22 cellular contexts compared by ENCODE assay signal in genomic region chr11:47943721-47944554, GRCh38. TPM values are rescaled to one million over a fixed set of nuclear protein-coding genes. Genes with fewer than 3 reads are reported as not detected.
DNase-seq lines count a peak whose midpoint lies in the region; ATAC-seq, FAIRE-seq and TF ChIP-seq lines count a peak whose summit lies in the region.
"Had no signal": no experiment of that assay in that cellular context is flagged by ENCODE, and none has a peak within 500 bp of the region (broad histone marks: within the 10 kb centered on the region; RNA-seq: fewer than 3 reads in every experiment).

No MANE protein-coding gene starts in this region.

- H2AK5ac ChIP-seq in H1 (ENCODE audit: low read depth, low read length) (no peak overlapping the region; the same call in 1 of the 2 replicates), neuronal stem cell (ENCODE audit: low read depth, low read length) (no peak overlapping the region)

- H3K23ac ChIP-seq in H1 (ENCODE audit: insufficient read length) (no peak overlapping the region), neuronal stem cell (ENCODE audit: low read depth, low read length, poor library complexity) (no peak overlapping the region)

- no peak for TF ChIP-seq RAD21 in H1 (IDR thresholded peaks at IDR 0.05 in 1 of 2, conservative IDR thresholded peaks at IDR 0.05 in 1 of 2; ENCODE audit: low read depth in 2 of 2, low read length in 2 of 2)

- intact Hi-C loops in gastrocnemius medialis (cut with DNase I; ENCODE audit: low total_unique reads), result no loop called here

- H3K4me1 Mint-ChIP-seq in activated naive CD8-positive, alpha-beta T cell treated with anti-CD3 and anti-CD28 coated beads for 36 hours, result peaks cover 19% of the 10 kb centered on the region

- H3K4me1 ChIP-seq in H1 (replicated peaks in 1 of 4; ENCODE audit: control insufficient read depth in 3 of 4, insufficient read depth in 4 of 4, low read length in 3 of 4) (peaks cover 0 to 12% (median 7%) of the 10 kb centered on the region in 4 experiments; a peak in 6 of 7 replicates), neuronal stem cell (ENCODE audit: control insufficient read depth in 2 of 2, insufficient read depth in 1 of 2, low read depth in 1 of 2, low read length in 2 of 2) (peaks cover 8 to 10% of the 10 kb centered on the region in 2 donors), gastrocnemius medialis (peaks cover 4 to 7% of the 10 kb centered on the region in 2 donors)
- H3K4me1 ChIP-seq: ascending aorta, colonic mucosa had no signal

- H4K20me1 ChIP-seq in H1 (replicated peaks in 1 of 2; ENCODE audit: control insufficient read depth in 1 of 2, insufficient read depth in 2 of 2, low read length in 2 of 2), result no peaks in the 10 kb centered on the region

- TF ChIP-seq POLR2A in H1 (IDR thresholded peaks at IDR 0.05; ENCODE audit: control extremely low read depth in 1 of 2, low read depth in 2 of 2, low read length in 2 of 2) (no peak; a peak in 1 of 3 replicates), gastrocnemius medialis (IDR thresholded peaks at IDR 0.05) (no peak)

- TF ChIP-seq CTCF in H1 (IDR thresholded peaks at IDR 0.05; ENCODE audit: control extremely low read depth in 1 of 3, insufficient read depth in 1 of 3, low read depth in 1 of 3, low read length in 3 of 3), result no peak
- TF ChIP-seq CTCF in gastrocnemius medialis (IDR thresholded peaks at IDR 0.05 in 4 of 5, conservative IDR thresholded peaks at IDR 0.05 in 1 of 5), result no peak
- no peak for TF ChIP-seq CTCF in GM13976 (IDR thresholded peaks at IDR 0.05; ENCODE audit: borderline replicate concordance, control extremely low read depth, extremely low read depth, insufficient read depth, missing control alignments)

- TF ChIP-seq EP300 in H1 (IDR thresholded peaks at IDR 0.05; ENCODE audit: borderline replicate concordance in 1 of 2, low read depth in 2 of 2, low read length in 2 of 2), result no peak

- no peak overlapping the region for H2BK15ac ChIP-seq in H1 (ENCODE audit: low read length)
- H2BK15ac ChIP-seq in neuronal stem cell (ENCODE audit: low read length), result no peak overlapping the region

- peak overlapping the region; percentile 5; the same call in 1 of the 2 replicates for H2AFZ ChIP-seq in H1 (ENCODE audit: low read length)
- peak overlapping the region; percentile 71 for H2AFZ ChIP-seq in neuronal stem cell (ENCODE audit: low read length)

- no peak overlapping the region for H3K4ac ChIP-seq in H1 (replicated peaks; ENCODE audit: insufficient read length, low read depth, low read length)
- H3K4ac ChIP-seq in neuronal stem cell (ENCODE audit: low read length), result no peak overlapping the region

- H2BK12ac ChIP-seq in H1 (ENCODE audit: low read depth, low read length) (peak overlapping the region; percentile 82), neuronal stem cell (ENCODE audit: low read length) (no peak overlapping the region)

- H2BK5ac ChIP-seq in H1 (ENCODE audit: low read depth, low read length) (peak overlapping the region; percentile 35; the same call in 1 of the 2 replicates), neuronal stem cell (ENCODE audit: low read length) (no peak overlapping the region)

- H3K27ac Mint-ChIP-seq in activated naive CD8-positive, alpha-beta T cell treated with anti-CD3 and anti-CD28 coated beads for 36 hours, result no peak overlapping the region

- in situ Hi-C loops in gastrocnemius medialis (cut with MboI; ENCODE audit: low sequenced_read_pairs in 4 of 4), result no loop called here
- in situ Hi-C loops in GM13976 (cut with MboI; ENCODE audit: low sequenced_read_pairs, unreplicated experiment), result no loop called here

- H3K18ac ChIP-seq in H1 (ENCODE audit: extremely low read depth, low read length) (no peak overlapping the region; the same call in 1 of the 2 replicates), neuronal stem cell (ENCODE audit: low read length) (peak overlapping the region; percentile 27)

- H3K56ac ChIP-seq in H1 (replicated peaks; ENCODE audit: insufficient read length, low read depth, low read length), result no peak overlapping the region

- 13% methylated on average over 14 of the region's 15 CpGs; no CpG with 5 or more reads in 1 of the 2 experiments for WGBS in H1 (ENCODE audit: extremely low coverage in 1 of 2, insufficient coverage in 1 of 2, insufficient read length in 1 of 2, insufficient replicate concordance in 2 of 2, low coverage in 1 of 2, low lambda C conversion rate in 2 of 2, missing lambda C conversion rate in 1 of 2), 2 experiments
- WGBS in neuronal stem cell (ENCODE audit: extremely low coverage in 2 of 2, insufficient read length in 2 of 2, insufficient replicate concordance in 1 of 2), 2 donors, result no CpG with 5 or more reads among the region's 15 CpGs

- H2BK20ac ChIP-seq in H1 (ENCODE audit: low read length), result no peak overlapping the region

- ATAC-seq in gastrocnemius medialis, result no peak
- ATAC-seq: mucosa of descending colon had no signal

- H2BK120ac ChIP-seq in H1 (replicated peaks; ENCODE audit: low read depth, low read length) (peak overlapping the region; percentile 25), neuronal stem cell (ENCODE audit: low read depth, low read length) (no peak overlapping the region)

- H3K4me2 ChIP-seq in H1 (ENCODE audit: insufficient read depth in 1 of 2, low read depth in 2 of 2, low read length in 2 of 2) (peak overlapping the region; percentile 48 to 56), neuronal stem cell (ENCODE audit: insufficient read depth, low read length, poor library complexity, severe bottlenecking) (peak overlapping the region; percentile 41)

- H3K9ac ChIP-seq in H1 (replicated peaks in 1 of 4; ENCODE audit: extremely low read depth in 1 of 4, low read depth in 3 of 4, low read length in 3 of 4) (peak overlapping the region in 3 of 4 experiments; percentile 5 to 27 (median 15); a peak in 3 of 7 replicates), neuronal stem cell (ENCODE audit: low read depth, low read length, poor library complexity) (no peak overlapping the region)

- CTCF ChIA-PET in H1 (lab: Charles Lee; ENCODE audit: partially characterized antibody), result interaction anchor here (0.6 to 2.9 kb wide), 10 partner anchors 9 to 168 kb away, joined by 3 to 14 read pairs (median 3); partner anchors contain the start of gene PTPRJ

- POLR2A ChIA-PET in H1 (lab: Charles Lee; ENCODE audit: partially characterized antibody), result interaction anchor here (0.8 to 2.0 kb wide), 4 partner anchors 19 to 164 kb away, joined by 3 to 7 read pairs (median 4); partner anchors contain the start of gene PTPRJ

- H3K36me3 Mint-ChIP-seq in activated naive CD8-positive, alpha-beta T cell treated with anti-CD3 and anti-CD28 coated beads for 36 hours, result no peaks in the 10 kb centered on the region

- no peaks in the 10 kb centered on the region for H3K27me3 Mint-ChIP-seq in activated naive CD8-positive, alpha-beta T cell treated with anti-CD3 and anti-CD28 coated beads for 36 hours

- H3K79me2 ChIP-seq in H1 (ENCODE audit: control insufficient read depth in 1 of 2, insufficient read depth in 2 of 2, low read length in 2 of 2), result no peaks in the 10 kb centered on the region

- H4K5ac ChIP-seq in H1 (ENCODE audit: insufficient read length, low read depth, low read length), result peak overlapping the region; percentile 12

- H3K9me3 Mint-ChIP-seq in activated naive CD8-positive, alpha-beta T cell treated with anti-CD3 and anti-CD28 coated beads for 36 hours, result no peaks in the 10 kb centered on the region

- peak overlapping the region in 2 of 4 experiments; percentile 17 to 44; a peak in 5 of 8 replicates for H3K4me3 ChIP-seq in H1 (ENCODE audit: extremely low read depth in 1 of 4, insufficient read depth in 2 of 4, low read depth in 3 of 4, low read length in 4 of 4)
- no peak overlapping the region for H3K4me3 ChIP-seq in neuronal stem cell (ENCODE audit: low read length in 2 of 2)
- H3K4me3 ChIP-seq in gastrocnemius medialis, result no peak overlapping the region
- H3K4me3 ChIP-seq: ascending aorta, colonic mucosa, mucosa of descending colon had no signal

- H4K8ac ChIP-seq in H1 (ENCODE audit: extremely low read depth, insufficient read depth, low read length) (no peak overlapping the region), neuronal stem cell (ENCODE audit: low read depth, low read length) (no peak overlapping the region)

- H3K27ac ChIP-seq in H1 (ENCODE audit: low read depth, low read length) (no peak overlapping the region), neuronal stem cell (replicated peaks; ENCODE audit: low read length) (peak overlapping the region; percentile 53), gastrocnemius medialis (no peak overlapping the region)
- H3K27ac ChIP-seq: ascending aorta, colonic mucosa had no signal

- no peak overlapping the region for H3K4me3 Mint-ChIP-seq in activated naive CD8-positive, alpha-beta T cell treated with anti-CD3 and anti-CD28 coated beads for 36 hours

- no peaks in the 10 kb centered on the region for H3K36me3 ChIP-seq in H1 (ENCODE audit: control insufficient read depth in 2 of 4, insufficient read depth in 4 of 4, low read length in 3 of 4)
- H3K36me3 ChIP-seq in neuronal stem cell (replicated peaks in 1 of 2; ENCODE audit: control insufficient read depth in 2 of 2, insufficient read depth in 2 of 2, low read length in 2 of 2), result no peaks in the 10 kb centered on the region
- H3K36me3 ChIP-seq in gastrocnemius medialis, result no peaks in the 10 kb centered on the region
- H3K36me3 ChIP-seq: ascending aorta, colonic mucosa had no signal

- DNase-seq in H4 (ENCODE audit: low spot score) (peak; percentile 51), NCI-H69 (lab: John Stamatoyannopoulos, UW) (peak; percentile 78), H1 (ENCODE audit: low read depth in 1 of 2, low spot score in 2 of 2) (peak; percentile 44 to 65), neuronal stem cell (ENCODE audit: low spot score) (peak; percentile 51), gastrocnemius medialis (no peak), DMS79 (lab: John Stamatoyannopoulos, UW) (no peak), GM13976 (ENCODE audit: low spot score) (no peak)
- DNase-seq in activated naive CD8-positive, alpha-beta T cell treated with anti-CD3 and anti-CD28 coated beads for 36 hours, result no peak
- DNase-seq: activated CD4-positive, CD25-positive, alpha-beta regulatory T cell; activated gamma-delta T cell treated with Interleukin-2 at 50 U/mL for 16 hours; AML-193; colonic mucosa; kidney; mucosa of descending colon; NCI-H1436 treated with DMSO at 0.1 percent for 48 hours; NCI-H345; stimulated activated CD4-positive, alpha-beta T cell treated with anti-CD3 and anti-CD28 coated beads, Interleukin-2, amount 100 ng/mL, for 24 hours; substantia nigra; T-helper 2 cell had no signal

- H3K9me3 ChIP-seq in H1 (ENCODE audit: insufficient read depth in 2 of 2, low read depth in 1 of 2, low read length in 1 of 2), result no peaks in the 10 kb centered on the region
- H3K9me3 ChIP-seq in neuronal stem cell (replicated peaks in 1 of 2; ENCODE audit: control insufficient read depth in 2 of 2, insufficient read depth in 1 of 2, low read depth in 1 of 2, low read length in 2 of 2), result no peaks in the 10 kb centered on the region
- no peaks in the 10 kb centered on the region for H3K9me3 ChIP-seq in gastrocnemius medialis
- H3K9me3 ChIP-seq: ascending aorta, colonic mucosa, mucosa of descending colon had no signal

- no peak for FAIRE-seq in H1 (lab: Jason Lieb, UNC)
- FAIRE-seq: D721Med, GM18507, kidney had no signal

- 0 out of 2 replicates have a peak, but pooled peaks cover 4% of the 10 kb centered on the region for H3K23me2 ChIP-seq in H1 (ENCODE audit: low read depth, low read length)

- H3K27me3 ChIP-seq in H1 (replicated peaks in 1 of 4; ENCODE audit: control insufficient read depth in 3 of 4, extremely low read depth in 1 of 4, insufficient read depth in 3 of 4, low read length in 3 of 4) (no peaks in the 10 kb centered on the region), neuronal stem cell (ENCODE audit: control insufficient read depth in 3 of 3, insufficient read depth in 3 of 3, low read depth in 1 of 3, low read length in 3 of 3) (no peaks in the 10 kb centered on the region), gastrocnemius medialis (no peaks in the 10 kb centered on the region)
- H3K27me3 ChIP-seq: ascending aorta, colonic mucosa had no signal

- H4K91ac ChIP-seq in H1 (replicated peaks; ENCODE audit: insufficient read length, low read length) (peak overlapping the region; percentile 4), neuronal stem cell (ENCODE audit: low read depth, low read length, poor library complexity) (no peak overlapping the region)

- H3K14ac ChIP-seq in H1 (ENCODE audit: insufficient read length) (no peak overlapping the region), neuronal stem cell (ENCODE audit: low read length) (no peak overlapping the region)

- H3K79me1 ChIP-seq in H1 (ENCODE audit: low read depth, low read length) (no peaks in the 10 kb centered on the region), neuronal stem cell (ENCODE audit: low read depth, low read length) (peaks cover 4% of the 10 kb centered on the region)

RNA-seq across cellular contexts. Expression of gene PTPRJ, which starts 36.4 kb away (rescaled TPM):
- total RNA-seq in H4 (2014; rRNA removed; shearing (Covaris generic)), result 16.5 and 19.9 TPM in 2 replicates
- total RNA-seq in H1 (2021; fragmentation: NEBNext Ultra II Directional; extraction: Animal tissue kit (Norgen Biotek cat#: 25700)), result 21.6 and 22.6 TPM in 2 replicates
- polyA plus RNA-seq in H1 (2011; rRNA removed), result 4.2 and 4.4 TPM in 2 replicates
- 4.9 TPM for polyA plus RNA-seq in H1 (2011; cell fraction: cytosol; rRNA removed)
- 6.3 TPM for polyA plus RNA-seq in H1 (2011; cell fraction: nucleus; rRNA removed)
- polyA plus RNA-seq in H1 (2012, experiment 1 of 2), result 8.3 to 11.1 TPM (median 9.2 TPM) in 4 replicates
- 2.5 TPM for polyA plus RNA-seq in H1 (2012, experiment 2 of 2)
- polyA plus RNA-seq in H1 (2013, experiment 1 of 2), result 13.2 TPM
- 14.0 TPM for polyA plus RNA-seq in H1 (2013, experiment 2 of 2)
- 9.0 and 9.8 TPM in 2 replicates for polyA minus RNA-seq in H1 (2011; rRNA and poly(A)+ RNA removed)
- 8.5 TPM for polyA minus RNA-seq in H1 (2011; cell fraction: cytosol; rRNA and poly(A)+ RNA removed)
- polyA minus RNA-seq in H1 (2011; cell fraction: nucleus; rRNA and poly(A)+ RNA removed), result 7.9 TPM
- 12.6 TPM for polyA plus RNA-seq in neuronal stem cell (2013, experiment 1 of 2)
- 12.9 TPM for polyA plus RNA-seq in neuronal stem cell (2013, experiment 2 of 2)
- total RNA-seq in gastrocnemius medialis, result 1 to 10 TPM; 5.4 to 9.0 (median 5.6) TPM
- total RNA-seq in activated naive CD8-positive, alpha-beta T cell treated with anti-CD3 and anti-CD28 coated beads for 36 hours, result 10 to 100 TPM; 11.8 to 13.1 TPM

Comparison
In these comparisons a context has a peak if more than half of its experiments do, and no peak if none do; other contexts are left out.
1. DNase-seq: peak in H4 (single experiment), NCI-H69 (single experiment), H1 (2 of 2) and neuronal stem cell (single experiment); none in gastrocnemius medialis (0 of 2), DMS79 (single experiment), activated naive CD8-positive, alpha-beta T cell treated with anti-CD3 and anti-CD28 coated beads for 36 hours (single experiment) and GM13976 (single experiment).